Comparison of ENCODE assay signal across 22 cellular contexts in genomic region chr7:461118-461452, GRCh38. TPM values are rescaled to one million over a fixed set of nuclear protein-coding genes. Genes with fewer than 3 reads are reported as not detected.
DNase-seq lines count a peak whose midpoint lies in the region; FAIRE-seq and TF ChIP-seq lines count a peak whose summit lies in the region.
"Had no signal": no experiment of that assay in that cellular context is flagged by ENCODE, and none has a peak within 500 bp of the region (broad histone marks: within the 10 kb centered on the region; RNA-seq: fewer than 3 reads in every experiment).

No MANE protein-coding gene starts in this region.

- no peaks in the 10 kb centered on the region for H3K9me1 ChIP-seq in endothelial cell of umbilical vein (replicated peaks; ENCODE audit: control insufficient read depth, extremely low read depth, insufficient read depth, low read length)

- peak overlapping the region; percentile 95 for H2BK120ac ChIP-seq in neuronal stem cell (ENCODE audit: low read depth, low read length)

- H2AK5ac ChIP-seq in neuronal stem cell (ENCODE audit: low read depth, low read length): peak overlapping the region; percentile 86

- no peak overlapping the region for H3K4ac ChIP-seq in neuronal stem cell (ENCODE audit: low read length)

- no peaks in the 10 kb centered on the region for H3K9me3 Mint-ChIP-seq in Caco-2 (ENCODE audit: unreplicated experiment)
- H3K9me3 Mint-ChIP-seq: CD8-positive, alpha-beta memory T cell had no signal

- no peak for TF ChIP-seq POLR2A in endothelial cell of umbilical vein (IDR thresholded peaks at IDR 0.05; ENCODE audit: low read depth, low read length)

- no peaks in the 10 kb centered on the region for H3K79me1 ChIP-seq in neuronal stem cell (ENCODE audit: low read depth, low read length)

- H3K36me3 ChIP-seq in Caco-2 (ENCODE audit: control insufficient read depth, insufficient read depth, low read length) (no peaks in the 10 kb centered on the region), SK-N-SH (replicated peaks in 1 of 2; ENCODE audit: control insufficient read depth in 1 of 2, insufficient read depth in 2 of 2, low read length in 1 of 2) (no peaks in the 10 kb centered on the region), endothelial cell of umbilical vein (ENCODE audit: control insufficient read depth in 2 of 2, extremely low read depth in 1 of 2, insufficient read depth in 2 of 2, low read length in 2 of 2) (no peaks in the 10 kb centered on the region), neuronal stem cell (replicated peaks in 1 of 2; ENCODE audit: control insufficient read depth in 2 of 2, insufficient read depth in 2 of 2, low read length in 2 of 2) (no peaks in the 10 kb centered on the region)
- H3K36me3 ChIP-seq: brain microvascular endothelial cell, left lung, prostate gland had no signal

- no peaks in the 10 kb centered on the region for H3K36me3 Mint-ChIP-seq in Caco-2 (ENCODE audit: insufficient read depth, unreplicated experiment)
- H3K36me3 Mint-ChIP-seq: CD8-positive, alpha-beta memory T cell had no signal

- H2BK15ac ChIP-seq in neuronal stem cell (ENCODE audit: low read length): peak overlapping the region; percentile 100

- intact Hi-C loops in Caco-2 (cut with micrococcal nuclease; ENCODE audit: unreplicated experiment) (no loop called here), endothelial cell of umbilical vein (cut with micrococcal nuclease) (loop anchor here (2.0 kb wide), 2 partner anchors 60 to 144 kb away; no protein-coding TSS in a partner anchor)

- TF ChIP-seq RAD21 in SK-N-SH (IDR thresholded peaks at IDR 0.05; ENCODE audit: low read length): no peak

- TF ChIP-seq CTCF in Caco-2 (IDR thresholded peaks at IDR 0.05; ENCODE audit: insufficient read depth in 1 of 2, low read depth in 1 of 2, low read length in 1 of 2, severe bottlenecking in 1 of 2, unreplicated experiment in 1 of 2) (no peak), SK-N-SH (IDR thresholded peaks at IDR 0.05) (no peak), endothelial cell of umbilical vein (IDR thresholded peaks at IDR 0.05; ENCODE audit: extremely low read depth in 1 of 2, insufficient read depth in 1 of 2, low read depth in 1 of 2, low read length in 2 of 2) (no peak)

- no peak overlapping the region for H3K23ac ChIP-seq in neuronal stem cell (ENCODE audit: low read depth, low read length, poor library complexity)

- POLR2A ChIA-PET in Caco-2 (lab: Charles Lee): no interaction called here
- POLR2A ChIA-PET in SK-N-SH (lab: Yijun Ruan, JAX): no interaction called here
- POLR2A ChIA-PET in endothelial cell of umbilical vein (lab: Charles Lee): interaction anchor here (1.4 kb wide), 1 partner anchor 11 kb away, joined by 4 read pairs; no protein-coding TSS in a partner anchor

- FAIRE-seq in endothelial cell of umbilical vein (lab: Jason Lieb, UNC): no peak
- FAIRE-seq: G401.6 had no signal

- no peaks in the 10 kb centered on the region for H3K9me3 ChIP-seq in Caco-2
- H3K9me3 ChIP-seq in SK-N-SH: no peaks in the 10 kb centered on the region
- no peaks in the 10 kb centered on the region for H3K9me3 ChIP-seq in endothelial cell of umbilical vein (replicated peaks; ENCODE audit: control insufficient read depth, insufficient read depth, low read length)
- peaks cover 0 to 5% of the 10 kb centered on the region in 2 donors for H3K9me3 ChIP-seq in neuronal stem cell (replicated peaks in 1 of 2; ENCODE audit: control insufficient read depth in 2 of 2, insufficient read depth in 1 of 2, low read depth in 1 of 2, low read length in 2 of 2)
- H3K9me3 ChIP-seq: left lung, prostate gland had no signal

- CTCF ChIA-PET in Caco-2 (lab: Charles Lee) (no interaction called here), SK-N-SH (lab: Yijun Ruan, JAX) (interaction anchor here (1.2 kb wide), 1 partner anchor 11 kb away, joined by 3 read pairs; no protein-coding TSS in a partner anchor), endothelial cell of umbilical vein (lab: Charles Lee) (interaction anchor here (0.7 to 2.3 kb wide), 7 partner anchors 11 to 176 kb away, joined by 3 to 14 read pairs (median 7); no protein-coding TSS in a partner anchor)

- H3K27ac ChIP-seq in SK-N-SH (ENCODE audit: low read depth in 2 of 2, low read length in 1 of 2): no peak overlapping the region
- H3K27ac ChIP-seq in endothelial cell of umbilical vein (ENCODE audit: insufficient read depth, low read depth, low read length): peak overlapping the region; percentile 66
- no peak overlapping the region for H3K27ac ChIP-seq in neuronal stem cell (replicated peaks; ENCODE audit: low read length)
- H3K27ac ChIP-seq: brain microvascular endothelial cell, foreskin keratinocyte, left lung, prostate gland had no signal

- H3K18ac ChIP-seq in neuronal stem cell (ENCODE audit: low read length): peak overlapping the region; percentile 97

- H4K8ac ChIP-seq in neuronal stem cell (ENCODE audit: low read depth, low read length): no peak overlapping the region

- H3K4me3 ChIP-seq in Caco-2 (ENCODE audit: low read depth, low read length) (no peak overlapping the region), SK-N-SH (ENCODE audit: low read depth in 2 of 2, low read length in 1 of 2) (no peak overlapping the region), endothelial cell of umbilical vein (replicated peaks in 1 of 3; ENCODE audit: insufficient read depth in 1 of 3, low read depth in 1 of 3, low read length in 3 of 3) (no peak overlapping the region), neuronal stem cell (ENCODE audit: low read length in 2 of 2) (no peak overlapping the region)
- H3K4me3 ChIP-seq: left lung, prostate gland had no signal

- H3K27ac Mint-ChIP-seq in Caco-2 (ENCODE audit: unreplicated experiment): peak overlapping the region; percentile 4

- H4K20me1 ChIP-seq in SK-N-SH (ENCODE audit: insufficient read depth) (no peaks in the 10 kb centered on the region), endothelial cell of umbilical vein (replicated peaks; ENCODE audit: control insufficient read depth, extremely low read depth, insufficient read depth, low read length) (no peaks in the 10 kb centered on the region)

- H3K27me3 ChIP-seq in Caco-2 (replicated peaks; ENCODE audit: control insufficient read depth, insufficient read depth, low read length) (no peaks in the 10 kb centered on the region), SK-N-SH (ENCODE audit: insufficient read depth) (no peaks in the 10 kb centered on the region), endothelial cell of umbilical vein (ENCODE audit: control insufficient read depth in 2 of 2, insufficient read depth in 2 of 2, low read length in 2 of 2) (no peaks in the 10 kb centered on the region), neuronal stem cell (ENCODE audit: control insufficient read depth in 3 of 3, insufficient read depth in 3 of 3, low read depth in 1 of 3, low read length in 3 of 3) (peaks cover 0 to 4% (median 0%) of the 10 kb centered on the region in 3 experiments)
- H3K27me3 ChIP-seq: brain microvascular endothelial cell had no signal

- H3K9ac ChIP-seq in SK-N-SH (no peak overlapping the region), endothelial cell of umbilical vein (replicated peaks; ENCODE audit: extremely low read depth, insufficient read depth, low read length) (no peak overlapping the region), neuronal stem cell (ENCODE audit: low read depth, low read length, poor library complexity) (peak overlapping the region; percentile 79)

- H4K91ac ChIP-seq in neuronal stem cell (ENCODE audit: low read depth, low read length, poor library complexity): no peak overlapping the region

- no peak overlapping the region for H2BK12ac ChIP-seq in neuronal stem cell (ENCODE audit: low read length)

- no peak overlapping the region for H3K4me3 Mint-ChIP-seq in Caco-2 (ENCODE audit: unreplicated experiment)
- H3K4me3 Mint-ChIP-seq: CD8-positive, alpha-beta memory T cell had no signal

- H2BK5ac ChIP-seq in neuronal stem cell (ENCODE audit: low read length): peak overlapping the region; percentile 94

- H3K4me2 ChIP-seq in SK-N-SH: 0 out of 2 replicates have a peak overlapping the region, but pooled peaks have one; percentile 15
- H3K4me2 ChIP-seq in endothelial cell of umbilical vein (ENCODE audit: insufficient read depth, low read length): peak overlapping the region; percentile 9
- H3K4me2 ChIP-seq in neuronal stem cell (ENCODE audit: insufficient read depth, low read length, poor library complexity, severe bottlenecking): peak overlapping the region; percentile 21

- no TSS peak for BruUV-seq in Caco-2 (replicated peaks; lab: Mats Ljungman, UMichigan)
- no TSS peak for BruUV-seq in endothelial cell of umbilical vein (replicated peaks; lab: Mats Ljungman, UMichigan)

- DNase-seq in Caco-2 (no peak), SK-N-SH (no peak), endothelial cell of umbilical vein (ENCODE audit: low read depth, low spot score) (peak; percentile 29), neuronal stem cell (ENCODE audit: low spot score) (no peak), NCI-H1048 (lab: John Stamatoyannopoulos, UW) (no peak), NCI-H1105 treated with DMSO at 0.1 percent for 48 hours (lab: John Stamatoyannopoulos, UW) (no peak), SIG-M5 (lab: John Stamatoyannopoulos, UW) (no peak), ecto neural progenitor cell (ENCODE audit: low spot score) (no peak)
- DNase-seq: brain microvascular endothelial cell; DMS53; effector memory CD4-positive, alpha-beta T cell; foreskin keratinocyte; NCI-H1092; NCI-H2029; NCI-H2227 treated with DMSO at 0.1 percent for 48 hours; NCI-H82; OCI-M1; SHP77 had no signal

- H3K9me2 ChIP-seq in SK-N-SH: no peaks in the 10 kb centered on the region

- dilution Hi-C loops in endothelial cell of umbilical vein (cut with MboI; ENCODE audit: extremely low pct_ligation_motif_present, low sequenced_read_pairs): no loop called here

- peaks cover 17% of the 10 kb centered on the region for H3K4me1 ChIP-seq in Caco-2
- peaks cover 0 to 5% of the 10 kb centered on the region in 2 experiments; a peak in 2 of 4 replicates for H3K4me1 ChIP-seq in SK-N-SH (ENCODE audit: control insufficient read depth in 1 of 2, insufficient read depth in 2 of 2, low read depth in 1 of 2, low read length in 1 of 2)
- peaks cover 36% of the 10 kb centered on the region for H3K4me1 ChIP-seq in endothelial cell of umbilical vein (ENCODE audit: control insufficient read depth, extremely low read depth, insufficient read depth, low read length)
- H3K4me1 ChIP-seq in neuronal stem cell (ENCODE audit: control insufficient read depth in 2 of 2, insufficient read depth in 1 of 2, low read depth in 1 of 2, low read length in 2 of 2): peaks cover 7 to 16% of the 10 kb centered on the region in 2 donors
- H3K4me1 ChIP-seq: foreskin keratinocyte, prostate gland had no signal

- 53% methylated on average over 2 of the region's 2 CpGs for WGBS in SK-N-SH (ENCODE audit: low lambda C conversion rate)
- no CpG with 5 or more reads among the region's 2 CpGs for WGBS in neuronal stem cell (ENCODE audit: extremely low coverage in 2 of 2, insufficient read length in 2 of 2, insufficient replicate concordance in 1 of 2), 2 donors

- no peak for TF ChIP-seq EP300 in SK-N-SH (IDR thresholded peaks at IDR 0.05; ENCODE audit: borderline replicate concordance in 1 of 2, low read depth in 1 of 2, low read length in 1 of 2)

- no peaks in the 10 kb centered on the region for H3F3A ChIP-seq in SK-N-SH (replicated peaks; ENCODE audit: insufficient read depth)

- no peaks in the 10 kb centered on the region for H3K79me2 ChIP-seq in SK-N-SH (ENCODE audit: insufficient read depth)
- no peaks in the 10 kb centered on the region for H3K79me2 ChIP-seq in endothelial cell of umbilical vein (ENCODE audit: control insufficient read depth, insufficient read depth, low read length)

- no peak overlapping the region for H2AFZ ChIP-seq in SK-N-SH (ENCODE audit: low read depth)
- H2AFZ ChIP-seq in endothelial cell of umbilical vein (ENCODE audit: low read depth, low read length): peak overlapping the region; percentile 75
- H2AFZ ChIP-seq in neuronal stem cell (ENCODE audit: low read length): peak overlapping the region; percentile 93

- H3K14ac ChIP-seq in neuronal stem cell (ENCODE audit: low read length): peak overlapping the region; percentile 97

- H3K4me1 Mint-ChIP-seq in Caco-2 (ENCODE audit: low read depth, unreplicated experiment): no peaks in the 10 kb centered on the region
- H3K4me1 Mint-ChIP-seq: CD8-positive, alpha-beta memory T cell had no signal

- no peaks in the 10 kb centered on the region for H3K27me3 Mint-ChIP-seq in Caco-2 (ENCODE audit: insufficient read depth, unreplicated experiment)
- H3K27me3 Mint-ChIP-seq: CD8-positive, alpha-beta memory T cell had no signal

RNA-seq across cellular contexts. Expression of gene PDGFA, which starts 58.6 kb away (rescaled TPM):
- total RNA-seq in Caco-2 (2022) (76.8 and 78.5 TPM in 2 replicates), endothelial cell of umbilical vein (62.4 and 68.1 TPM in 2 replicates)
- polyA plus RNA-seq in SK-N-SH (2012; rRNA removed) (13.5 and 18.9 TPM in 2 replicates), endothelial cell of umbilical vein (17.4 and 23.2 TPM in 2 replicates)
- 6.8 and 9.8 TPM in 2 replicates for polyA plus RNA-seq in SK-N-SH (2012; cell fraction: cytosol; rRNA removed)
- polyA plus RNA-seq in SK-N-SH (2012; cell fraction: nucleus; rRNA removed): 36.8 and 43.2 TPM in 2 replicates
- polyA plus RNA-seq in endothelial cell of umbilical vein (2011; cell fraction: cytosol; rRNA removed): 17.9 and 24.0 TPM in 2 replicates
- 20.1 and 24.5 TPM in 2 replicates for polyA plus RNA-seq in endothelial cell of umbilical vein (2011; cell fraction: nucleus; rRNA removed)
- 14.5 and 16.4 TPM in 2 replicates for polyA plus RNA-seq in endothelial cell of umbilical vein (2012)
- 51.3 and 58.0 TPM in 2 replicates for polyA minus RNA-seq in endothelial cell of umbilical vein
- polyA minus RNA-seq in endothelial cell of umbilical vein (2011; cell fraction: cytosol; rRNA and poly(A)+ RNA removed): 23.2 TPM
- 8.3 and 12.9 TPM in 2 replicates for polyA minus RNA-seq in endothelial cell of umbilical vein (2011; cell fraction: nucleus; rRNA and poly(A)+ RNA removed)
- 6.2 TPM for polyA plus RNA-seq in neuronal stem cell (2013, experiment 1 of 2)
- 5.7 TPM for polyA plus RNA-seq in neuronal stem cell (2013, experiment 2 of 2)
